8 cellular contexts compared by ENCODE assay signal in the genomic region with DNA sequence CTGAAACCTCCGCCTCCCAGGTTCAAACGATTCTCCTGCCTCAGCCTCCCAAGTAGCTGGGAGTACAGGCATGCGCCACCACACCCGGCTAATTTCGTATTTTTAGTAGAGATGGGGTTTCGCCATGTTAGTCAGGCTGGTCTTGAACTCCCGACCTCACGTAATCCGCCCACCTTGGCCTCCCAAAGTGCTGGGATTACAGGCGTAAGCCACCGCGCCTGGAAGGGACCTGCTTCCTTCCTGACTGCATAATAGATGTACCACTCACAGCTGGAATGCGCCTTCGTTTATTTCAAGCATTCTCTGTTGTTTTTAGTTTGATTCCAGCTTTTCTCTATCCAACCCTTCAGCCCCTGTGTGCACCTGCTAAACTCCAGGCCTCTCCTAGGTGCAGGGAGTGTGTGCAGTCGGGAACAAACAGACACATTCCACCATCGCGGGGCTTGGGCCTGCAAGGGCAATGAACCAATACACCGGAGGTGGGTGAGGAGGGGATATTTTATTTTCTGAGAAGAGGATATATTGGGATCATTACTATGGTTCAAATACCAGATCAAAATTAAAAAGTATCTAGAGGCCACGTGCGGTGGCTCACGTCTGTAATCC. TPM values are rescaled to one million over a fixed set of nuclear protein-coding genes. Genes with fewer than 3 reads are reported as not detected.
DNase-seq lines count a peak whose midpoint lies in the region; ATAC-seq and TF ChIP-seq lines count a peak whose summit lies in the region.
"Not testable (repeated sequence)": the region's sequence is repeated elsewhere in the genome, so short reads cannot be mapped to it uniquely, and the experiment has no call there.

No MANE protein-coding gene starts in this region.

- H3K4me3 ChIP-seq in GM23338, SK-N-MC, breast epithelium, left ventricle myocardium inferior, neural progenitor cell: not testable (repeated sequence)

- H3K36me3 Mint-ChIP-seq in GM23338 (ENCODE audit: low read depth); mesothelial cell of epicardium; neural progenitor cell; type B pancreatic cell: not testable (repeated sequence)

- H3K4me3 Mint-ChIP-seq in GM23338 = not testable (repeated sequence)
- H3K4me3 Mint-ChIP-seq in mesothelial cell of epicardium (peak overlapping the region; percentile 24), neural progenitor cell (peak overlapping the region; percentile 31), type B pancreatic cell (peak overlapping the region; percentile 68)

- not testable (repeated sequence) for TF ChIP-seq CTCF in 22Rv1 (IDR thresholded peaks at IDR 0.05); GM23338 (conservative IDR thresholded peaks at IDR 0.05; ENCODE audit: low read depth in 2 of 2); breast epithelium (IDR thresholded peaks at IDR 0.05); left ventricle myocardium inferior (IDR thresholded peaks at IDR 0.05; ENCODE audit: borderline replicate concordance); mesothelial cell of epicardium (IDR thresholded peaks at IDR 0.05; ENCODE audit: unreplicated experiment); neural progenitor cell (IDR thresholded peaks at IDR 0.05); type B pancreatic cell (conservative IDR thresholded peaks at IDR 0.05)

- H3K4me1 ChIP-seq in GM23338 (ENCODE audit: insufficient read depth) = peaks cover 14% of the 10 kb centered on the region
- H3K4me1 ChIP-seq in breast epithelium, neural progenitor cell: not testable (repeated sequence)
- H3K4me1 ChIP-seq in left ventricle myocardium inferior = peaks cover 19% of the 10 kb centered on the region

- H3K79me2 ChIP-seq in GM23338 (replicated peaks; ENCODE audit: insufficient read depth); neural progenitor cell (ENCODE audit: low read depth): not testable (repeated sequence)

- not testable (repeated sequence) for TF ChIP-seq POLR2A in breast epithelium (IDR thresholded peaks at IDR 0.05)

- not testable (repeated sequence) for DNase-seq in GM23338 (ENCODE audit: low spot score); SK-N-MC (ENCODE audit: low read depth, low spot score); breast epithelium (ENCODE audit: low spot score in 2 of 2); left ventricle myocardium inferior; mesothelial cell of epicardium (ENCODE audit: low spot score in 2 of 2, unreplicated experiment in 2 of 2); neural progenitor cell (ENCODE audit: low spot score); type B pancreatic cell (ENCODE audit: extremely low spot score, unreplicated experiment)

- H3K27me3 ChIP-seq in GM23338 (ENCODE audit: insufficient read depth) (peaks cover 31% of the 10 kb centered on the region), breast epithelium (peaks cover 5 to 14% of the 10 kb centered on the region in 2 donors), neural progenitor cell (peaks cover 54% of the 10 kb centered on the region)
- not testable (repeated sequence) for H3K27me3 ChIP-seq in left ventricle myocardium inferior (ENCODE audit: low read depth)

- H3F3A ChIP-seq in GM23338 (replicated peaks; ENCODE audit: low read depth) (peaks cover 10% of the 10 kb centered on the region), neural progenitor cell (ENCODE audit: low read depth) (peaks cover 22% of the 10 kb centered on the region)

- not testable (repeated sequence) for ATAC-seq in GM23338

- H3K9me2 ChIP-seq in GM23338 (ENCODE audit: insufficient read depth) = not testable (repeated sequence)

- peaks cover 26% of the 10 kb centered on the region for H3K9me3 Mint-ChIP-seq in GM23338
- H3K9me3 Mint-ChIP-seq in mesothelial cell of epicardium, neural progenitor cell, type B pancreatic cell: not testable (repeated sequence)

- H3K4me2 ChIP-seq in GM23338 = peak overlapping the region; percentile 99; the same call in 1 of the 2 replicates
- H3K4me2 ChIP-seq in neural progenitor cell = not testable (repeated sequence)

- H3K27me3 Mint-ChIP-seq in GM23338 (ENCODE audit: insufficient read depth, low read depth, poor library complexity) = peaks cover 32% of the 10 kb centered on the region
- peaks cover 29% of the 10 kb centered on the region for H3K27me3 Mint-ChIP-seq in mesothelial cell of epicardium (ENCODE audit: low read depth)
- peaks cover 45% of the 10 kb centered on the region for H3K27me3 Mint-ChIP-seq in neural progenitor cell (ENCODE audit: insufficient read depth, low read depth)
- peaks cover 38% of the 10 kb centered on the region for H3K27me3 Mint-ChIP-seq in type B pancreatic cell

- intact Hi-C loops in breast epithelium (cut with DNase I; ENCODE audit: low total_unique reads); left ventricle myocardium inferior (cut with micrococcal nuclease): not testable (repeated sequence)

- H4K20me1 ChIP-seq in GM23338 (replicated peaks; ENCODE audit: insufficient read depth); neural progenitor cell (ENCODE audit: low read depth): not testable (repeated sequence)

- not testable (repeated sequence) for H3K9me3 ChIP-seq in SK-N-MC (ENCODE audit: low read depth, low read length); breast epithelium; left ventricle myocardium inferior (replicated peaks); neural progenitor cell (ENCODE audit: low read depth)

- H3K36me3 ChIP-seq in GM23338 (ENCODE audit: insufficient read depth); SK-N-MC (ENCODE audit: insufficient read depth, low read length); breast epithelium; left ventricle myocardium inferior; neural progenitor cell: not testable (repeated sequence)

- H3K27ac ChIP-seq in 22Rv1 (peak overlapping the region; percentile 64), SK-N-MC (peak overlapping the region; percentile 98), breast epithelium (peak overlapping the region; percentile 4 to 58), left ventricle myocardium inferior (replicated peaks) (peak overlapping the region; percentile 84)
- H3K27ac ChIP-seq in GM23338 (ENCODE audit: low read depth); neural progenitor cell: not testable (repeated sequence)

- H2AFZ ChIP-seq in GM23338; neural progenitor cell (replicated peaks): not testable (repeated sequence)

- not testable (repeated sequence) for H3K27ac Mint-ChIP-seq in GM23338, mesothelial cell of epicardium, neural progenitor cell, type B pancreatic cell

- H3K4me1 Mint-ChIP-seq in GM23338; neural progenitor cell; type B pancreatic cell (ENCODE audit: unreplicated experiment): not testable (repeated sequence)
- peaks cover 17% of the 10 kb centered on the region for H3K4me1 Mint-ChIP-seq in mesothelial cell of epicardium

- not testable (repeated sequence) for H3K9ac ChIP-seq in SK-N-MC (ENCODE audit: insufficient read length); neural progenitor cell

RNA-seq across cellular contexts. Expression of a gene that starts 14.8 kb away (rescaled TPM):
- 9.5 and 11.5 TPM in 2 replicates for total RNA-seq in GM23338 (2014; rRNA removed; shearing (Covaris generic))
- polyA plus RNA-seq in GM23338 (2016; fragmentation: Nextera tagmentation; extraction: Ambion mirVana) = 2.6 and 4.3 TPM in 2 replicates
- total RNA-seq in breast epithelium (10 to 100 TPM; 22.2 to 62.6 (median 30.4) TPM), left ventricle myocardium inferior (73.1 TPM), mesothelial cell of epicardium (2.6 to 3.0 TPM (median 2.8 TPM) in 3 replicates), neural progenitor cell (ENCODE audit: low replicate concordance) (0.64 and 0.90 TPM in 2 replicates), type B pancreatic cell (ENCODE audit: low replicate concordance) (36.1 and 44.1 TPM in 2 replicates)

RNA-seq across cellular contexts. Expression of a gene that starts 47.1 kb away (rescaled TPM):
- 46.6 and 62.4 TPM in 2 replicates for total RNA-seq in GM23338 (2014; rRNA removed; shearing (Covaris generic))
- polyA plus RNA-seq in GM23338 (2016; fragmentation: Nextera tagmentation; extraction: Ambion mirVana) = 232 and 238 TPM in 2 replicates
- total RNA-seq in breast epithelium = 10 to 100 TPM; 44.3 to 89.1 (median 51.7) TPM
- 121 TPM for total RNA-seq in left ventricle myocardium inferior
- 49.4 to 52.8 TPM (median 52.5 TPM) in 3 replicates for total RNA-seq in mesothelial cell of epicardium
- total RNA-seq in neural progenitor cell (ENCODE audit: low replicate concordance) = 32.3 and 40.6 TPM in 2 replicates
- 60.2 and 67.0 TPM in 2 replicates for total RNA-seq in type B pancreatic cell (ENCODE audit: low replicate concordance)

RNA-seq across cellular contexts. Expression of a gene that starts 47.2 kb away (rescaled TPM):
- total RNA-seq in GM23338 (2014; rRNA removed; shearing (Covaris generic)) = 13.7 and 27.7 TPM in 2 replicates
- polyA plus RNA-seq in GM23338 (2016; fragmentation: Nextera tagmentation; extraction: Ambion mirVana) = 14.3 TPM in 2 replicates
- 10 to 100 TPM in 2 of 3 donors, 1 to 10 TPM in 1; 9.8 to 18.4 (median 13.6) TPM for total RNA-seq in breast epithelium
- total RNA-seq in left ventricle myocardium inferior = 13.2 TPM
- total RNA-seq in mesothelial cell of epicardium = 28.3 to 29.0 TPM (median 28.5 TPM) in 3 replicates
- 13.6 and 16.5 TPM in 2 replicates for total RNA-seq in neural progenitor cell (ENCODE audit: low replicate concordance)
- total RNA-seq in type B pancreatic cell (ENCODE audit: low replicate concordance) = 23.6 and 28.8 TPM in 2 replicates
